ENCODE assay signal across 9 cellular contexts in the genomic region with DNA sequence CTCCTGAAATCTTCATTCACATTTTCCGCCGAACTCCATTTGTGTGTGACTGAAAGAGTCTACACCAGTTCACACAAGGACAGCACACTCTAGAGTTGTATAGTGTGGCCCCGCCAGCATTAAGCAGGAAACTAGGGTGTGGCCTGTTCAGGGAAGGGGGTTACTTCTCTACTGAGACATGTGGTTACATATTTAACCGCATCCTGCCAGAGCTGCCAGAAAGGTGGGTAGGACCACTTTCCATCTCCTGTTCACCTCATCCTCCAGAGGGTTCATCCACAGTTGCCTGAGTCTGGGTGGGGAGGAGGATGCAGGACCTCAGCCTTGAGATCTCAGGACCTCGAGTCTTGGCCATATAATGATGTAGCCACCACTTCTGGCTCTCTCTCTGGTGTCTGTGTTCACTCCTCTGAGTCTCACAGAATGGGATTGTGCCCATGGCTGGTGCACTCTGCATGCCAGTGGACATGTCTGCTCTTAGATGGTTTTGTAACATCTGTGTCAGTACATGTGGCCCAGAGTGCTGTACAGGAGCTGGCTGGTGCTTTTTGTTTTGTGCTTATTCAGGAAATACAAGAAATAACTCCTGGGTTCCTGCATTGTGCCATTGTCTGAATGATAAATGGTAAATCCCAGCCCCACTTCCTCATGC. TPM values are rescaled to one million over a fixed set of nuclear protein-coding genes. Genes with fewer than 3 reads are reported as not detected.
A peak's percentile ranks its signal among the peaks of the same experiment; 100 is the strongest.
DNase-seq lines count a peak whose midpoint lies in the region; ATAC-seq and TF ChIP-seq lines count a peak whose summit lies in the region.
"Had no signal": no experiment of that assay in that cellular context is flagged by ENCODE, and none has a peak within 500 bp of the region (broad histone marks: within the 10 kb centered on the region; RNA-seq: fewer than 3 reads in every experiment).

No MANE protein-coding gene starts in this region.

- POLR2A ChIA-PET in OCI-LY7 (lab: Charles Lee): interaction anchor here (0.6 to 3.0 kb wide), 7 partner anchors 8 to 282 kb away, joined by 3 to 14 read pairs (median 4); a partner anchor contains a TSS

- TF ChIP-seq EP300 in sigmoid colon (IDR thresholded peaks at IDR 0.05): no peak

- CTCF ChIA-PET in OCI-LY7 (lab: Charles Lee; ENCODE audit: unreplicated experiment): no interaction called here

- H3K27ac ChIP-seq in OCI-LY7 (ENCODE audit: low read depth, low read length, poor library complexity, severe bottlenecking): peak overlapping the region; percentile 76
- no peak overlapping the region for H3K27ac ChIP-seq in sigmoid colon
- H3K27ac ChIP-seq: epithelial cell of prostate had no signal

- H3K36me3 ChIP-seq in OCI-LY7 (ENCODE audit: insufficient read depth, low read length) (no peaks in the 10 kb centered on the region; the same call in 1 of the 2 replicates), sigmoid colon (no peaks in the 10 kb centered on the region), H7 (replicated peaks; ENCODE audit: control insufficient read depth, insufficient read depth, low read length) (no peaks in the 10 kb centered on the region)

- 44 to 75% methylated on average over 5 of the region's 5 CpGs for WGBS in sigmoid colon, 2 donors

- H3K4me2 ChIP-seq in OCI-LY7 (ENCODE audit: low read length): peak overlapping the region; percentile 69

- H2AFZ ChIP-seq in OCI-LY7 (ENCODE audit: low read length): peak overlapping the region; percentile 90; the same call in 1 of the 2 replicates

- TF ChIP-seq CTCF in OCI-LY7 (conservative IDR thresholded peaks at IDR 0.05; ENCODE audit: low read length) (no peak), sigmoid colon (IDR thresholded peaks at IDR 0.05) (no peak)

- H3K9me3 ChIP-seq in OCI-LY7 (ENCODE audit: low read length): peaks cover 11% of the 10 kb centered on the region; the same call in 1 of the 2 replicates
- peaks cover 0 to 7% (median 0%) of the 10 kb centered on the region in 4 donors for H3K9me3 ChIP-seq in sigmoid colon

- DNase-seq in OCI-LY7 (ENCODE audit: low spot score): peak; percentile 92
- peak; percentile 52 for DNase-seq in activated gamma-delta T cell treated with anti-CD3 and anti-CD28 coated beads, Interleukin-2, amount 50 U/mL, for 16 hours (ENCODE audit: low read depth)
- peak; percentile 11 to 58 (median 20) for DNase-seq in stimulated activated CD4-positive, alpha-beta T cell treated with anti-CD3 and anti-CD28 coated beads, TNF-alpha, amount 100 ng/mL, for 24 hours (ENCODE audit: low read depth in 3 of 3)
- no peak for DNase-seq in sigmoid colon
- no peak for DNase-seq in H7
- DNase-seq in dedifferentiated amniotic fluid mesenchymal stem cell (ENCODE audit: extremely low spot score): no peak

- intact Hi-C loops in OCI-LY7 (cut with micrococcal nuclease; ENCODE audit: unreplicated experiment) (loop anchor here (5.0 kb wide), 2 partner anchors 92 to 112 kb away; a partner anchor contains a TSS), sigmoid colon (cut with DNase I) (no loop called here)

- no peaks in the 10 kb centered on the region for H3K79me2 ChIP-seq in OCI-LY7 (ENCODE audit: insufficient read depth, low read depth, low read length)

- H3K27me3 ChIP-seq in sigmoid colon: no peaks in the 10 kb centered on the region
- H3K27me3 ChIP-seq in H7 (ENCODE audit: control insufficient read depth, insufficient read depth, low read length): no peaks in the 10 kb centered on the region

- peak; percentile 79 for ATAC-seq in GM18498 (IDR thresholded peaks at IDR 0.05; ENCODE audit: unreplicated experiment)
- peak; percentile 79 for ATAC-seq in HG02642 (IDR thresholded peaks at IDR 0.05; ENCODE audit: poor library complexity, unreplicated experiment)

- TF ChIP-seq POLR2A in sigmoid colon (IDR thresholded peaks at IDR 0.05): no peak

- H3K4me1 ChIP-seq in OCI-LY7 (ENCODE audit: insufficient read depth, low read length, poor library complexity, severe bottlenecking) (peaks cover 25% of the 10 kb centered on the region), sigmoid colon (no peaks in the 10 kb centered on the region)

- no peaks in the 10 kb centered on the region for H4K20me1 ChIP-seq in OCI-LY7 (ENCODE audit: insufficient read depth, low read length)

- no peaks in the 10 kb centered on the region for H3K9me2 ChIP-seq in OCI-LY7 (ENCODE audit: insufficient read depth, low read length)

- BruUV-seq in OCI-LY7 (replicated peaks; lab: Mats Ljungman, UMichigan): no TSS peak

- H3K4me3 ChIP-seq in OCI-LY7 (ENCODE audit: low read depth, low read length, poor library complexity, severe bottlenecking): peak overlapping the region; percentile 40
- no peak overlapping the region for H3K4me3 ChIP-seq in sigmoid colon
- H3K4me3 ChIP-seq in H7 (ENCODE audit: insufficient read depth, low read depth, low read length): no peak overlapping the region

RNA-seq across cellular contexts. Expression of a gene that starts 7.7 kb away (rescaled TPM):
- total RNA-seq in OCI-LY7 (2014; rRNA removed; shearing (Covaris generic)): 7.5 and 10.4 TPM in 2 replicates
- 17.0 and 19.3 TPM in 2 replicates for total RNA-seq in OCI-LY7 (2022)
- total RNA-seq in sigmoid colon: 10 to 100 TPM in 1 of 4 donors, 1 to 10 TPM in 3; 4.3 to 10.5 (median 6.5) TPM
- polyA plus RNA-seq in sigmoid colon: 10 to 100 TPM in 1 of 3 donors, 1 to 10 TPM in 2; 6.5 to 28.2 (median 9.0) TPM
- 6.0 and 6.5 TPM in 2 replicates for total RNA-seq in H7 (2014; rRNA removed; shearing (Covaris generic))

Comparison
In these comparisons a context has a peak if more than half of its experiments do, and no peak if none do; other contexts are left out.
1. DNase-seq: peak in OCI-LY7 (single experiment), activated gamma-delta T cell treated with anti-CD3 and anti-CD28 coated beads, Interleukin-2, amount 50 U/mL, for 16 hours (single experiment) and stimulated activated CD4-positive, alpha-beta T cell treated with anti-CD3 and anti-CD28 coated beads, TNF-alpha, amount 100 ng/mL, for 24 hours (3 of 3); none in sigmoid colon (single experiment), H7 (single experiment) and dedifferentiated amniotic fluid mesenchymal stem cell (single experiment).